In the genomic region with DNA sequence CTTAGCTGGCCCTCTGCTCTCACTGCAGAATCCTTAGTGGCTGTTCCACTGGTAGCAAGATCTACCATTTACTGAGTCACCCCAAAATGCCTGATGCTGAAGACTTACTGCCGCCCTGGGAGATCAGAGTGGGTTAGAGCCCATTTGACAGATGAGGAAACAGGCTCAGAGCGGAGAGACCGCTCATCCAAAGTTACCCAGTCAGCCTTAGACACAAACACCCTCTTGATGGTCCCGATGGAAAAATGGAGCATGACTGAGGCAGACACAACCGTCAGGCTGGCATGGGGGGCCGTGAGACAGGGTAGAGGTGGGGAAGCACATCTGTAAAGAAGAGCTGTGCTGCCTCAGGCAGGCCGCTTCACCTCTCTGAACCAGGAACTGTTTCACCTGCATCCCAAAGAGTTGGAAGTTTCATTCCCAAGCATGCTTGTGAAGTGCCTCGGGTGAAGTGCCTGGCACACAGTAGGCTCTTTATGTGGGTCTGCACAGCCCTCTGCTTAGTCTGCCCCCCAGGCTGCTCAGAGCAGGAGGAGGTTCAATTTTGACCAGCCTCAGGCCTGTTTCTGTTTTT, we compare ENCODE assay signal across 1 cellular context.
A peak's percentile ranks its signal among the peaks of the same experiment; 100 is the strongest.
TF ChIP-seq lines count a peak whose summit lies in the region.

No MANE protein-coding gene starts in this region.

TF ChIP-seq in HepG2, 621 proteins besides CTCF, POLR2A, EP300 and RAD21 (continued from another document):
- TF ChIP-seq, protein P1, sequence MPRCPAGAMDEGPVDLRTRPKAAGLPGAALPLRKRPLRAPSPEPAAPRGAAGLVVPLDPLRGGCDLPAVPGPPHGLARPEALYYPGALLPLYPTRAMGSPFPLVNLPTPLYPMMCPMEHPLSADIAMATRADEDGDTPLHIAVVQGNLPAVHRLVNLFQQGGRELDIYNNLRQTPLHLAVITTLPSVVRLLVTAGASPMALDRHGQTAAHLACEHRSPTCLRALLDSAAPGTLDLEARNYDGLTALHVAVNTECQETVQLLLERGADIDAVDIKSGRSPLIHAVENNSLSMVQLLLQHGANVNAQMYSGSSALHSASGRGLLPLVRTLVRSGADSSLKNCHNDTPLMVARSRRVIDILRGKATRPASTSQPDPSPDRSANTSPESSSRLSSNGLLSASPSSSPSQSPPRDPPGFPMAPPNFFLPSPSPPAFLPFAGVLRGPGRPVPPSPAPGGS (CRISPR knock-in tag; IDR thresholded peaks at IDR 0.05), result no peak
- TF ChIP-seq ZNF883 (CRISPR knock-in tag; IDR thresholded peaks at IDR 0.05; ENCODE audit: not compliant biosample characterization) (peak; percentile 4), FOXJ3 (CRISPR knock-in tag; IDR thresholded peaks at IDR 0.05; ENCODE audit: borderline replicate concordance) (0 out of 2 replicates have a peak, but pooled peaks have one; percentile 14), KDM1A (CRISPR knock-in tag; IDR thresholded peaks at IDR 0.05) (peak; percentile 7; the same call in 1 of the 2 replicates), TOPORS (CRISPR knock-in tag; IDR thresholded peaks at IDR 0.05) (0 out of 2 replicates have a peak, but pooled peaks have one; percentile 4), CHD4 (IDR thresholded peaks at IDR 0.05; ENCODE audit: borderline replicate concordance, low read length) (peak; percentile 73; the same call in 1 of the 2 replicates), ZNF747 (CRISPR knock-in tag; IDR thresholded peaks at IDR 0.05; ENCODE audit: borderline replicate concordance) (peak; percentile 2; the same call in 1 of the 2 replicates), CAMTA2 (CRISPR knock-in tag; IDR thresholded peaks at IDR 0.05; ENCODE audit: borderline replicate concordance) (0 out of 2 replicates have a peak, but pooled peaks have one; percentile 41), ZFP90 (CRISPR knock-in tag; IDR thresholded peaks at IDR 0.05; ENCODE audit: borderline replicate concordance) (peak; percentile 9; the same call in 1 of the 2 replicates), TCF12 (IDR thresholded peaks at IDR 0.05) (no peak), TCF12 (CRISPR knock-in tag; IDR thresholded peaks at IDR 0.05) (peak; percentile 8; the same call in 1 of the 2 replicates), ZKSCAN1 (IDR thresholded peaks at IDR 0.05; ENCODE audit: low read length) (peak; percentile 93), BRD4 (CRISPR knock-in tag; IDR thresholded peaks at IDR 0.05) (0 out of 2 replicates have a peak, but pooled peaks have one; percentile 53), ZNF674 (CRISPR knock-in tag; IDR thresholded peaks at IDR 0.05; ENCODE audit: low read depth) (0 out of 2 replicates have a peak, but pooled peaks have one; percentile 4), TBP (CRISPR knock-in tag; IDR thresholded peaks at IDR 0.05) (0 out of 2 replicates have a peak, but pooled peaks have one; percentile 5), SATB2 (CRISPR knock-in tag; IDR thresholded peaks at IDR 0.05) (peak; percentile 3; the same call in 1 of the 2 replicates), ZNF329 (CRISPR knock-in tag; IDR thresholded peaks at IDR 0.05; ENCODE audit: low read depth) (0 out of 2 replicates have a peak, but pooled peaks have one; percentile 61), ZNF768 (CRISPR knock-in tag; IDR thresholded peaks at IDR 0.05) (peak; percentile 99)
- TF ChIP-seq, protein P2, sequence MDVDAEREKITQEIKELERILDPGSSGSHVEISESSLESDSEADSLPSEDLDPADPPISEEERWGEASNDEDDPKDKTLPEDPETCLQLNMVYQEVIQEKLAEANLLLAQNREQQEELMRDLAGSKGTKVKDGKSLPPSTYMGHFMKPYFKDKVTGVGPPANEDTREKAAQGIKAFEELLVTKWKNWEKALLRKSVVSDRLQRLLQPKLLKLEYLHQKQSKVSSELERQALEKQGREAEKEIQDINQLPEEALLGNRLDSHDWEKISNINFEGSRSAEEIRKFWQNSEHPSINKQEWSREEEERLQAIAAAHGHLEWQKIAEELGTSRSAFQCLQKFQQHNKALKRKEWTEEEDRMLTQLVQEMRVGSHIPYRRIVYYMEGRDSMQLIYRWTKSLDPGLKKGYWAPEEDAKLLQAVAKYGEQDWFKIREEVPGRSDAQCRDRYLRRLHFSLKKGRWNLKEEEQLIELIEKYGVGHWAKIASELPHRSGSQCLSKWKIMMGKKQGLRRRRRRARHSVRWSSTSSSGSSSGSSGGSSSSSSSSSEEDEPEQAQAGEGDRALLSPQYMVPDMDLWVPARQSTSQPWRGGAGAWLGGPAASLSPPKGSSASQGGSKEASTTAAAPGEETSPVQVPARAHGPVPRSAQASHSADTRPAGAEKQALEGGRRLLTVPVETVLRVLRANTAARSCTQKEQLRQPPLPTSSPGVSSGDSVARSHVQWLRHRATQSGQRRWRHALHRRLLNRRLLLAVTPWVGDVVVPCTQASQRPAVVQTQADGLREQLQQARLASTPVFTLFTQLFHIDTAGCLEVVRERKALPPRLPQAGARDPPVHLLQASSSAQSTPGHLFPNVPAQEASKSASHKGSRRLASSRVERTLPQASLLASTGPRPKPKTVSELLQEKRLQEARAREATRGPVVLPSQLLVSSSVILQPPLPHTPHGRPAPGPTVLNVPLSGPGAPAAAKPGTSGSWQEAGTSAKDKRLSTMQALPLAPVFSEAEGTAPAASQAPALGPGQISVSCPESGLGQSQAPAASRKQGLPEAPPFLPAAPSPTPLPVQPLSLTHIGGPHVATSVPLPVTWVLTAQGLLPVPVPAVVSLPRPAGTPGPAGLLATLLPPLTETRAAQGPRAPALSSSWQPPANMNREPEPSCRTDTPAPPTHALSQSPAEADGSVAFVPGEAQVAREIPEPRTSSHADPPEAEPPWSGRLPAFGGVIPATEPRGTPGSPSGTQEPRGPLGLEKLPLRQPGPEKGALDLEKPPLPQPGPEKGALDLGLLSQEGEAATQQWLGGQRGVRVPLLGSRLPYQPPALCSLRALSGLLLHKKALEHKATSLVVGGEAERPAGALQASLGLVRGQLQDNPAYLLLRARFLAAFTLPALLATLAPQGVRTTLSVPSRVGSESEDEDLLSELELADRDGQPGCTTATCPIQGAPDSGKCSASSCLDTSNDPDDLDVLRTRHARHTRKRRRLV (CRISPR knock-in tag; IDR thresholded peaks at IDR 0.05), result peak; percentile 9; the same call in 1 of the 2 replicates
- TF ChIP-seq, protein P3, sequence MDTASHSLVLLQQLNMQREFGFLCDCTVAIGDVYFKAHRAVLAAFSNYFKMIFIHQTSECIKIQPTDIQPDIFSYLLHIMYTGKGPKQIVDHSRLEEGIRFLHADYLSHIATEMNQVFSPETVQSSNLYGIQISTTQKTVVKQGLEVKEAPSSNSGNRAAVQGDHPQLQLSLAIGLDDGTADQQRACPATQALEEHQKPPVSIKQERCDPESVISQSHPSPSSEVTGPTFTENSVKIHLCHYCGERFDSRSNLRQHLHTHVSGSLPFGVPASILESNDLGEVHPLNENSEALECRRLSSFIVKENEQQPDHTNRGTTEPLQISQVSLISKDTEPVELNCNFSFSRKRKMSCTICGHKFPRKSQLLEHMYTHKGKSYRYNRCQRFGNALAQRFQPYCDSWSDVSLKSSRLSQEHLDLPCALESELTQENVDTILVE (CRISPR knock-in tag; IDR thresholded peaks at IDR 0.05), result no peak
- TF ChIP-seq, protein P4, sequence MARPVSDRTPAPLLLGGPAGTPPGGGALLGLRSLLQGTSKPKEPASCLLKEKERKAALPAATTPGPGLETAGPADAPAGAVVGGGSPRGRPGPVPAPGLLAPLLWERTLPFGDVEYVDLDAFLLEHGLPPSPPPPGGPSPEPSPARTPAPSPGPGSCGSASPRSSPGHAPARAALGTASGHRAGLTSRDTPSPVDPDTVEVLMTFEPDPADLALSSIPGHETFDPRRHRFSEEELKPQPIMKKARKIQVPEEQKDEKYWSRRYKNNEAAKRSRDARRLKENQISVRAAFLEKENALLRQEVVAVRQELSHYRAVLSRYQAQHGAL (CRISPR knock-in tag; IDR thresholded peaks at IDR 0.05; ENCODE audit: not compliant biosample characterization), result no peak
- TF ChIP-seq, protein P5, sequence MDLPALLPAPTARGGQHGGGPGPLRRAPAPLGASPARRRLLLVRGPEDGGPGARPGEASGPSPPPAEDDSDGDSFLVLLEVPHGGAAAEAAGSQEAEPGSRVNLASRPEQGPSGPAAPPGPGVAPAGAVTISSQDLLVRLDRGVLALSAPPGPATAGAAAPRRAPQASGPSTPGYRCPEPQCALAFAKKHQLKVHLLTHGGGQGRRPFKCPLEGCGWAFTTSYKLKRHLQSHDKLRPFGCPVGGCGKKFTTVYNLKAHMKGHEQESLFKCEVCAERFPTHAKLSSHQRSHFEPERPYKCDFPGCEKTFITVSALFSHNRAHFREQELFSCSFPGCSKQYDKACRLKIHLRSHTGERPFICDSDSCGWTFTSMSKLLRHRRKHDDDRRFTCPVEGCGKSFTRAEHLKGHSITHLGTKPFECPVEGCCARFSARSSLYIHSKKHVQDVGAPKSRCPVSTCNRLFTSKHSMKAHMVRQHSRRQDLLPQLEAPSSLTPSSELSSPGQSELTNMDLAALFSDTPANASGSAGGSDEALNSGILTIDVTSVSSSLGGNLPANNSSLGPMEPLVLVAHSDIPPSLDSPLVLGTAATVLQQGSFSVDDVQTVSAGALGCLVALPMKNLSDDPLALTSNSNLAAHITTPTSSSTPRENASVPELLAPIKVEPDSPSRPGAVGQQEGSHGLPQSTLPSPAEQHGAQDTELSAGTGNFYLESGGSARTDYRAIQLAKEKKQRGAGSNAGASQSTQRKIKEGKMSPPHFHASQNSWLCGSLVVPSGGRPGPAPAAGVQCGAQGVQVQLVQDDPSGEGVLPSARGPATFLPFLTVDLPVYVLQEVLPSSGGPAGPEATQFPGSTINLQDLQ (CRISPR knock-in tag; IDR thresholded peaks at IDR 0.05), result no peak
- TF ChIP-seq, protein P6, sequence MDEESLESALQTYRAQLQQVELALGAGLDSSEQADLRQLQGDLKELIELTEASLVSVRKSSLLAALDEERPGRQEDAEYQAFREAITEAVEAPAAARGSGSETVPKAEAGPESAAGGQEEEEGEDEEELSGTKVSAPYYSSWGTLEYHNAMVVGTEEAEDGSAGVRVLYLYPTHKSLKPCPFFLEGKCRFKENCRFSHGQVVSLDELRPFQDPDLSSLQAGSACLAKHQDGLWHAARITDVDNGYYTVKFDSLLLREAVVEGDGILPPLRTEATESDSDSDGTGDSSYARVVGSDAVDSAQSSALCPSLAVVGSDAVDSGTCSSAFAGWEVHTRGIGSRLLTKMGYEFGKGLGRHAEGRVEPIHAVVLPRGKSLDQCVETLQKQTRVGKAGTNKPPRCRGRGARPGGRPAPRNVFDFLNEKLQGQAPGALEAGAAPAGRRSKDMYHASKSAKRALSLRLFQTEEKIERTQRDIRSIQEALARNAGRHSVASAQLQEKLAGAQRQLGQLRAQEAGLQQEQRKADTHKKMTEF (CRISPR knock-in tag; IDR thresholded peaks at IDR 0.05), result peak; percentile 2; the same call in 1 of the 2 replicates
- TF ChIP-seq, protein P7, sequence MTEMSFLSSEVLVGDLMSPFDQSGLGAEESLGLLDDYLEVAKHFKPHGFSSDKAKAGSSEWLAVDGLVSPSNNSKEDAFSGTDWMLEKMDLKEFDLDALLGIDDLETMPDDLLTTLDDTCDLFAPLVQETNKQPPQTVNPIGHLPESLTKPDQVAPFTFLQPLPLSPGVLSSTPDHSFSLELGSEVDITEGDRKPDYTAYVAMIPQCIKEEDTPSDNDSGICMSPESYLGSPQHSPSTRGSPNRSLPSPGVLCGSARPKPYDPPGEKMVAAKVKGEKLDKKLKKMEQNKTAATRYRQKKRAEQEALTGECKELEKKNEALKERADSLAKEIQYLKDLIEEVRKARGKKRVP (CRISPR knock-in tag; IDR thresholded peaks at IDR 0.05), result no peak
